ENCODE assay signal across 8 cellular contexts in genomic region chr10:61901829-61902447, GRCh38. TPM values are rescaled to one million over a fixed set of nuclear protein-coding genes. Genes with fewer than 3 reads are reported as not detected.
A peak's percentile ranks its signal among the peaks of the same experiment; 100 is the strongest.
DNase-seq lines count a peak whose midpoint lies in the region; ATAC-seq and TF ChIP-seq lines count a peak whose summit lies in the region.

No MANE protein-coding gene starts in this region.

- no peak for TF ChIP-seq CTCF in 22Rv1 (IDR thresholded peaks at IDR 0.05)
- no peak for TF ChIP-seq CTCF in WTC11 (IDR thresholded peaks at IDR 0.05)
- no peak for TF ChIP-seq CTCF in foreskin keratinocyte (conservative IDR thresholded peaks at IDR 0.05)
- no peak for TF ChIP-seq CTCF in osteocyte (IDR thresholded peaks at IDR 0.05)

- H3K27ac ChIP-seq in 22Rv1 (peak overlapping the region; percentile 96), foreskin keratinocyte (peak overlapping the region; percentile 66)

- H3K4me3 Mint-ChIP-seq in WTC11 (peak overlapping the region; percentile 93), osteocyte (ENCODE audit: unreplicated experiment) (peak overlapping the region; percentile 91)

- H3K9me3 Mint-ChIP-seq in WTC11 (no peaks in the 10 kb centered on the region), osteocyte (ENCODE audit: unreplicated experiment) (no peaks in the 10 kb centered on the region)

- peaks cover 40% of the 10 kb centered on the region for H3K4me1 Mint-ChIP-seq in WTC11
- H3K4me1 Mint-ChIP-seq in osteocyte (ENCODE audit: unreplicated experiment) = peaks cover 45% of the 10 kb centered on the region

- no peaks in the 10 kb centered on the region for H3K36me3 Mint-ChIP-seq in WTC11
- H3K36me3 Mint-ChIP-seq in osteocyte (ENCODE audit: unreplicated experiment) = no peaks in the 10 kb centered on the region

- ATAC-seq in WTC11 (no peak), foreskin keratinocyte (no peak), GM21381 (IDR thresholded peaks at IDR 0.05; ENCODE audit: unreplicated experiment) (no peak), HG03457 (IDR thresholded peaks at IDR 0.05; ENCODE audit: unreplicated experiment) (no peak), HG03432 (IDR thresholded peaks at IDR 0.05; ENCODE audit: unreplicated experiment) (no peak)

- no peaks in the 10 kb centered on the region for H3K27me3 ChIP-seq in foreskin keratinocyte

- peak; percentile 21 for TF ChIP-seq POLR2A in GM19099 (IDR thresholded peaks at IDR 0.05; ENCODE audit: extremely low read depth, insufficient read length, low read depth)

- H3K27me3 Mint-ChIP-seq in WTC11 (ENCODE audit: low read depth) (peaks cover 48% of the 10 kb centered on the region), osteocyte (ENCODE audit: unreplicated experiment) (no peaks in the 10 kb centered on the region)

- CTCF ChIA-PET in WTC11 (lab: Charles Lee) = interaction anchor here (0.6 to 1.1 kb wide), 6 partner anchors 119 to 528 kb away, joined by 3 to 4 read pairs (median 3); no protein-coding TSS in a partner anchor

- DNase-seq in WTC11 (ENCODE audit: low spot score) (no peak), foreskin keratinocyte (no peak), osteocyte (ENCODE audit: extremely low spot score, unreplicated experiment) (no peak)

- POLR2A ChIA-PET in WTC11 (lab: Charles Lee) = interaction anchor here (0.6 to 0.7 kb wide), 2 partner anchors 60 to 595 kb away, joined by 3 to 6 read pairs; no protein-coding TSS in a partner anchor

- peaks cover 36% of the 10 kb centered on the region for H3K4me1 ChIP-seq in foreskin keratinocyte

- H3K27ac Mint-ChIP-seq in WTC11 = no peak overlapping the region; the same call in 1 of the 2 replicates
- H3K27ac Mint-ChIP-seq in osteocyte (ENCODE audit: unreplicated experiment) = peak overlapping the region; percentile 99

TF ChIP-seq in WTC11, 78 proteins besides CTCF, POLR2A, EP300 and RAD21:
- no peak for TF ChIP-seq RORB (CRISPR knock-in tag; IDR thresholded peaks at IDR 0.05)
- no peak for TF ChIP-seq FOXK1 (CRISPR knock-in tag; IDR thresholded peaks at IDR 0.05)
- no peak for TF ChIP-seq CREB1 (CRISPR knock-in tag; IDR thresholded peaks at IDR 0.05)
- no peak for TF ChIP-seq ZNF281 (CRISPR knock-in tag; IDR thresholded peaks at IDR 0.05)
- no peak for TF ChIP-seq ETV6 (CRISPR knock-in tag; IDR thresholded peaks at IDR 0.05)
- TF ChIP-seq ERG (CRISPR knock-in tag; IDR thresholded peaks at IDR 0.05) = no peak
- no peak for TF ChIP-seq ZSCAN18 (CRISPR knock-in tag; IDR thresholded peaks at IDR 0.05)
- no peak for TF ChIP-seq TEAD4 (CRISPR knock-in tag; IDR thresholded peaks at IDR 0.05)
- no peak for TF ChIP-seq NR3C1 (CRISPR knock-in tag; conservative IDR thresholded peaks at IDR 0.05; ENCODE audit: low read depth)

RNA-seq across cellular contexts. Expression of gene ARID5B, which starts 0.4 kb away (rescaled TPM):
- 0.85 to 2.3 TPM (median 1.2 TPM) in 3 replicates for total RNA-seq in WTC11 (2021)
- 11.0 and 12.2 TPM in 2 replicates for total RNA-seq in foreskin keratinocyte
- 2.0 and 2.6 TPM in 2 replicates for polyA plus RNA-seq in foreskin keratinocyte
- total RNA-seq in osteocyte = 87.3 and 89.4 TPM in 2 replicates
